Comparison of ENCODE assay signal across 20 cellular contexts in genomic region chr3:59695858-59696257, GRCh38.
"Had no signal": no experiment of that assay in that cellular context is flagged by ENCODE, and none has a peak within 500 bp of the region (broad histone marks: within the 10 kb centered on the region; RNA-seq: fewer than 3 reads in every experiment).

No MANE protein-coding gene starts in this region.

- H3K9me3 ChIP-seq: SJSA1 had no signal

- H3K4me1 ChIP-seq: SJSA1 had no signal

- H3K27ac ChIP-seq: HL-60, SJSA1, SK-N-MC had no signal

- H3K36me3 ChIP-seq: SJSA1 had no signal

- H3K4me3 ChIP-seq: SJSA1, SK-N-MC had no signal

- DNase-seq: KBM-7, MV-4-11, NCI-H1048, NCI-H1105, NCI-H1417, NCI-H1436 treated with DMSO at 0.1 percent for 48 hours, NCI-H1694, NCI-H187 treated with DMSO at 0.1 percent for 48 hours, NCI-H2029 treated with DMSO at 0.1 percent for 48 hours, NCI-H2227 treated with DMSO at 0.1 percent for 48 hours, NCI-H446 treated with DMSO at 0.1 percent for 48 hours, NCI-H510A treated with DMSO at 0.1 percent for 48 hours, NCI-H526 treated with DMSO at 0.1 percent for 48 hours, NCI-H774, Right ventricle myocardium superior, RPMI8226, SIG-M5 had no signal

- H3K27me3 ChIP-seq: SJSA1 had no signal
